24 cellular contexts compared by ENCODE assay signal in genomic region chr1:43613075-43613942, GRCh38. TPM values are rescaled to one million over a fixed set of nuclear protein-coding genes. Genes with fewer than 3 reads are reported as not detected.
DNase-seq lines count a peak whose midpoint lies in the region; ATAC-seq, FAIRE-seq and TF ChIP-seq lines count a peak whose summit lies in the region.
"Had no signal": no experiment of that assay in that cellular context is flagged by ENCODE, and none has a peak within 500 bp of the region (broad histone marks: within the 10 kb centered on the region; RNA-seq: fewer than 3 reads in every experiment).

No MANE protein-coding gene starts in this region.

- H3K9me3 ChIP-seq in HepG2 (ENCODE audit: low read length) (no peaks in the 10 kb centered on the region), right lobe of liver (no peaks in the 10 kb centered on the region), kidney (ENCODE audit: control insufficient read depth in 1 of 2, low read length in 2 of 2) (no peaks in the 10 kb centered on the region), A673 (ENCODE audit: low read depth, low read length, poor library complexity, severe bottlenecking) (no peaks in the 10 kb centered on the region)
- H3K9me3 ChIP-seq: BLaER1 treated with 17β-estradiol and CSF1 and Interleukin-3, amounts not matched to agents 10 nM and 100 nM had no signal

- H3K4me3 ChIP-seq in HepG2 (replicated peaks in 1 of 3; ENCODE audit: insufficient read depth in 1 of 3, low read depth in 2 of 3, low read length in 3 of 3) (no peak overlapping the region), right lobe of liver (no peak overlapping the region), kidney (ENCODE audit: low read length in 2 of 2) (no peak overlapping the region), A673 (ENCODE audit: low read depth, low read length, poor library complexity, severe bottlenecking) (no peak overlapping the region)
- H3K4me3 ChIP-seq: BLaER1 treated with 17β-estradiol and CSF1 and Interleukin-3, amounts not matched to agents 10 nM and 100 nM; GM12878; GM23248 had no signal

- peaks cover 46 to 67% of the 10 kb centered on the region in 2 experiments for H3K36me3 ChIP-seq in HepG2 (replicated peaks in 1 of 2; ENCODE audit: control insufficient read depth in 1 of 2, insufficient read depth in 2 of 2, low read length in 2 of 2)
- H3K36me3 ChIP-seq in right lobe of liver, result peaks cover 0 to 56% (median 31%) of the 10 kb centered on the region in 4 donors
- H3K36me3 ChIP-seq in kidney (ENCODE audit: control insufficient read depth in 1 of 2, insufficient read depth in 2 of 2, low read length in 2 of 2), result peaks cover 10 to 17% of the 10 kb centered on the region in 2 donors
- peaks cover 28% of the 10 kb centered on the region for H3K36me3 ChIP-seq in A673 (ENCODE audit: insufficient read depth, low read length, poor library complexity, severe bottlenecking)

- POLR2A ChIA-PET in HepG2 (lab: Yijun Ruan, JAX), result no interaction called here
- POLR2A ChIA-PET in WTC11 (lab: Charles Lee), result no interaction called here
- POLR2A ChIA-PET in A673 (lab: Charles Lee; ENCODE audit: low non-redundant PET), result no interaction called here

- in situ Hi-C loops in HepG2 (cut with HindIII; ENCODE audit: extremely low pct_ligation_motif_present, low pct_unique_long_range_greater_than_20kb), result no loop called here

- no peak for DNase-seq in HepG2 (ENCODE audit: low spot score)
- no peak for DNase-seq in right lobe of liver
- no peak for DNase-seq in WTC11 (ENCODE audit: low spot score)
- peak; percentile 64 for DNase-seq in kidney
- no peak for DNase-seq in type B pancreatic cell (ENCODE audit: extremely low spot score, unreplicated experiment)
- DNase-seq in NCI-H1436 (lab: John Stamatoyannopoulos, UW), result no peak
- DNase-seq in NCI-H1436 treated with DMSO at 0.1 percent for 48 hours (lab: John Stamatoyannopoulos, UW), result no peak
- no peak for DNase-seq in A673 (ENCODE audit: low spot score)
- DNase-seq: 8988T; CD4-positive, CD25-positive, alpha-beta regulatory T cell; COR-L47; DMS 273 treated with DMSO at 0.1 percent for 48 hours; DMS53; DND-41; EL; GM23248; HCEC 1CT; IMR-90 had no signal

- no peak overlapping the region; the same call in 1 of the 2 replicates for H3K27ac Mint-ChIP-seq in WTC11
- H3K27ac Mint-ChIP-seq in type B pancreatic cell, result peak overlapping the region; percentile 68
- H3K27ac Mint-ChIP-seq: B cell; CD8-positive, alpha-beta memory T cell had no signal

- peaks cover 58% of the 10 kb centered on the region for H3K36me3 Mint-ChIP-seq in WTC11
- peaks cover 21% of the 10 kb centered on the region for H3K36me3 Mint-ChIP-seq in type B pancreatic cell
- H3K36me3 Mint-ChIP-seq: CD4-positive, CD25-positive, alpha-beta regulatory T cell; CD8-positive, alpha-beta memory T cell had no signal

- no peaks in the 10 kb centered on the region for H3K9me3 Mint-ChIP-seq in WTC11
- no peaks in the 10 kb centered on the region for H3K9me3 Mint-ChIP-seq in type B pancreatic cell
- H3K9me3 Mint-ChIP-seq: CD8-positive, alpha-beta memory T cell had no signal

- H3K4me1 ChIP-seq in HepG2 (ENCODE audit: insufficient read depth, low read length) (no peaks in the 10 kb centered on the region), right lobe of liver (no peaks in the 10 kb centered on the region), kidney (ENCODE audit: control insufficient read depth in 1 of 2, insufficient read depth in 1 of 2, low read depth in 1 of 2, low read length in 2 of 2) (no peaks in the 10 kb centered on the region), A673 (ENCODE audit: insufficient read depth, low read length, poor library complexity, severe bottlenecking) (no peaks in the 10 kb centered on the region)
- H3K4me1 ChIP-seq: BLaER1 treated with 17β-estradiol and CSF1 and Interleukin-3, amounts not matched to agents 10 nM and 100 nM had no signal

- no peak for FAIRE-seq in HepG2 (lab: Jason Lieb, UNC)
- FAIRE-seq in kidney (lab: Jason Lieb, UNC), result no peak
- FAIRE-seq: GM12878, GM19239 had no signal

- CTCF ChIA-PET in HepG2 (lab: Yijun Ruan, JAX; ENCODE audit: low intra/inter-chr PET ratio, low total read pairs), result no interaction called here
- CTCF ChIA-PET in WTC11 (lab: Charles Lee), result interaction anchor here (1.3 kb wide), 1 partner anchor 23 kb away, joined by 3 read pairs; no protein-coding TSS in a partner anchor
- CTCF ChIA-PET in A673 (lab: Charles Lee), result no interaction called here

- WGBS in HepG2 (ENCODE audit: low lambda C conversion rate), result 96% methylated on average over 22 of the region's 22 CpGs
- 89% methylated on average over 8 of the region's 22 CpGs for WGBS in right lobe of liver (ENCODE audit: insufficient coverage, low coverage, low lambda C conversion rate, missing lambda C conversion rate)

- no peaks in the 10 kb centered on the region for H4K20me1 ChIP-seq in HepG2 (ENCODE audit: insufficient read depth, low read length)

- H3K4me3 Mint-ChIP-seq in WTC11, result no peak overlapping the region
- no peak overlapping the region for H3K4me3 Mint-ChIP-seq in type B pancreatic cell
- H3K4me3 Mint-ChIP-seq: B cell; CD4-positive, CD25-positive, alpha-beta regulatory T cell; CD8-positive, alpha-beta memory T cell had no signal

- H3K27me3 ChIP-seq in HepG2 (ENCODE audit: control insufficient read depth in 1 of 2, insufficient read depth in 2 of 2, low read length in 2 of 2), result no peaks in the 10 kb centered on the region
- no peaks in the 10 kb centered on the region for H3K27me3 ChIP-seq in right lobe of liver
- H3K27me3 ChIP-seq in A673 (replicated peaks; ENCODE audit: insufficient read depth, low read depth, low read length, poor library complexity), result no peaks in the 10 kb centered on the region
- H3K27me3 ChIP-seq: BLaER1 treated with 17β-estradiol and CSF1 and Interleukin-3, amounts not matched to agents 10 nM and 100 nM had no signal

- BruUV-seq in HepG2 (replicated peaks; lab: Mats Ljungman, UMichigan), result no TSS peak
- BruUV-seq in A673 (replicated peaks; lab: Mats Ljungman, UMichigan), result no TSS peak

- intact Hi-C loops in HepG2 (cut with micrococcal nuclease; ENCODE audit: unreplicated experiment), result no loop called here
- intact Hi-C loops in right lobe of liver (cut with DNase I), result no loop called here
- intact Hi-C loops in kidney (cut with DNase I), result no loop called here
- intact Hi-C loops in A673 (cut with micrococcal nuclease; ENCODE audit: unreplicated experiment), result no loop called here

- no peak overlapping the region for H2AFZ ChIP-seq in HepG2 (ENCODE audit: low read length)
- H2AFZ ChIP-seq: GM23248 had no signal

- no peak for TF ChIP-seq RAD21 in HepG2 (CRISPR knock-in tag; IDR thresholded peaks at IDR 0.05)

- H3K4me1 Mint-ChIP-seq in WTC11 (no peaks in the 10 kb centered on the region), type B pancreatic cell (ENCODE audit: unreplicated experiment) (no peaks in the 10 kb centered on the region)
- H3K4me1 Mint-ChIP-seq: B cell; CD8-positive, alpha-beta memory T cell had no signal

- TF ChIP-seq EP300 in HepG2 (IDR thresholded peaks at IDR 0.05; ENCODE audit: low read depth in 2 of 2, low read length in 2 of 2) (no peak), HepG2 (CRISPR knock-in tag; IDR thresholded peaks at IDR 0.05; ENCODE audit: borderline replicate concordance) (no peak)

- H3K9ac ChIP-seq in HepG2 (ENCODE audit: insufficient read depth, low read depth, low read length), result no peak overlapping the region
- no peak overlapping the region for H3K9ac ChIP-seq in kidney (ENCODE audit: low read length in 2 of 2)
- H3K9ac ChIP-seq: BLaER1 treated with 17β-estradiol and CSF1 and Interleukin-3, amounts not matched to agents 10 nM and 100 nM; GM23248 had no signal

- H3K4me2 ChIP-seq in HepG2 (ENCODE audit: low read depth, low read length), result no peak overlapping the region
- H3K4me2 ChIP-seq: BLaER1 treated with 17β-estradiol and CSF1 and Interleukin-3, amounts not matched to agents 10 nM and 100 nM had no signal

- TF ChIP-seq POLR2A in HepG2 (IDR thresholded peaks at IDR 0.05; ENCODE audit: insufficient read depth in 1 of 2, low read depth in 2 of 2, low read length in 2 of 2) (no peak), right lobe of liver (IDR thresholded peaks at IDR 0.05) (no peak)

- H3K27ac ChIP-seq in HepG2 (ENCODE audit: extremely low read length, insufficient read depth, low read length) (no peak overlapping the region), right lobe of liver (no peak overlapping the region), kidney (ENCODE audit: low read depth in 2 of 2, low read length in 2 of 2) (no peak overlapping the region), A673 (ENCODE audit: low read depth, low read length, poor library complexity, severe bottlenecking) (no peak overlapping the region)
- H3K27ac ChIP-seq: BLaER1 treated with 17β-estradiol and CSF1 and Interleukin-3, amounts not matched to agents 10 nM and 100 nM; GM23248; HL-60 had no signal

- H3K79me2 ChIP-seq in HepG2 (ENCODE audit: insufficient read depth, low read length), result no peaks in the 10 kb centered on the region

- no peak for TF ChIP-seq CTCF in HepG2 (CRISPR knock-in tag; IDR thresholded peaks at IDR 0.05)
- no peak for TF ChIP-seq CTCF in right lobe of liver (IDR thresholded peaks at IDR 0.05)
- TF ChIP-seq CTCF in WTC11 (IDR thresholded peaks at IDR 0.05), result no peak
- no peak for TF ChIP-seq CTCF in kidney (IDR thresholded peaks at IDR 0.05; ENCODE audit: borderline replicate concordance, extremely low read depth, insufficient read depth)
- no peak for TF ChIP-seq CTCF in type B pancreatic cell (conservative IDR thresholded peaks at IDR 0.05)
- TF ChIP-seq CTCF in A673 (conservative IDR thresholded peaks at IDR 0.05; ENCODE audit: low read depth, low read length), result no peak

- H3K27me3 Mint-ChIP-seq in WTC11 (ENCODE audit: low read depth) (no peaks in the 10 kb centered on the region), type B pancreatic cell (no peaks in the 10 kb centered on the region)

- ATAC-seq in HepG2 (no peak), right lobe of liver (no peak), WTC11 (no peak)
- ATAC-seq: GM12878 had no signal

RNA-seq across cellular contexts. Expression of gene KDM4A, which starts 36.6 kb away (rescaled TPM):
- total RNA-seq in HepG2 (2016; rRNA removed; fragmentation: Illumina TruSeq; extraction: Trizol) (20.9 and 27.4 TPM in 2 replicates), right lobe of liver (10 to 100 TPM; 12.7 to 22.5 (median 17.6) TPM), WTC11 (2021) (76.5 to 78.3 TPM (median 76.7 TPM) in 3 replicates), kidney (35.2 TPM), type B pancreatic cell (ENCODE audit: low replicate concordance) (55.3 and 67.8 TPM in 2 replicates), A673 (2021) (64.5 and 68.7 TPM in 2 replicates)
- 2.7 and 3.3 TPM in 2 replicates for total RNA-seq in HepG2 (2016; cell fraction: cytosol; rRNA removed; fragmentation: Illumina TruSeq; extraction: Trizol; ENCODE audit: low read depth)
- total RNA-seq in HepG2 (2016; cell fraction: insoluble cytoplasmic fraction; rRNA removed; fragmentation: Illumina TruSeq; extraction: Trizol), result 21.8 and 25.6 TPM in 2 replicates
- 7.4 and 7.7 TPM in 2 replicates for total RNA-seq in HepG2 (2016; cell fraction: membrane; rRNA removed; fragmentation: Illumina TruSeq; extraction: Trizol)
- total RNA-seq in HepG2 (2016; cell fraction: nucleus; rRNA removed; fragmentation: Illumina TruSeq; extraction: Trizol), result 17.4 and 18.8 TPM in 2 replicates
- polyA plus RNA-seq in HepG2 (2011; rRNA removed) (8.7 and 9.7 TPM in 2 replicates), kidney (ENCODE audit: insufficient read depth, low read depth, low replicate concordance) (11.3 TPM)
- polyA plus RNA-seq in HepG2 (2011; cell fraction: cytosol; rRNA removed), result 5.2 and 7.2 TPM in 2 replicates
- 7.6 and 9.7 TPM in 2 replicates for polyA plus RNA-seq in HepG2 (2011; cell fraction: nucleus; rRNA removed)
- 8.7 and 12.1 TPM in 2 replicates for polyA plus RNA-seq in HepG2 (2012)
- 0.76 and 0.90 TPM in 2 replicates for polyA plus RNA-seq in HepG2 (2016; cell fraction: cytosol; fragmentation: Illumina TruSeq; extraction: Trizol; ENCODE audit: low read depth)
- polyA plus RNA-seq in HepG2 (2016; cell fraction: insoluble cytoplasmic fraction; fragmentation: Illumina TruSeq; extraction: Trizol; ENCODE audit: low read depth), result 15.7 and 20.7 TPM in 2 replicates
- polyA plus RNA-seq in HepG2 (2016; cell fraction: membrane; fragmentation: Illumina TruSeq; extraction: Trizol; ENCODE audit: low read depth), result 2.3 and 2.4 TPM in 2 replicates
- 15.9 and 19.8 TPM in 2 replicates for polyA plus RNA-seq in HepG2 (2016; cell fraction: nucleus; fragmentation: Illumina TruSeq; extraction: Trizol; ENCODE audit: insufficient read depth, low read depth)
- 12.2 and 36.0 TPM in 2 replicates for polyA minus RNA-seq in HepG2 (2011; rRNA and poly(A)+ RNA removed; ENCODE audit: low replicate concordance)
- 5.9 and 8.2 TPM in 2 replicates for polyA minus RNA-seq in HepG2 (2011; cell fraction: cytosol; rRNA and poly(A)+ RNA removed)
- polyA minus RNA-seq in HepG2 (2011; cell fraction: nucleus; rRNA and poly(A)+ RNA removed), result 22.1 and 29.7 TPM in 2 replicates
